Comparison of ENCODE assay signal across 8 cellular contexts in genomic region chr1:10693497-10694273, GRCh38.
DNase-seq lines count a peak whose midpoint lies in the region; ATAC-seq and TF ChIP-seq lines count a peak whose summit lies in the region.

No MANE protein-coding gene starts in this region.

- H3K36me3 ChIP-seq in BE2C (no peaks in the 10 kb centered on the region), neural progenitor cell (no peaks in the 10 kb centered on the region)

- H2AFZ ChIP-seq in neural progenitor cell (replicated peaks): no peak overlapping the region

- POLR2A ChIA-PET in activated CD8-positive, alpha-beta T cell treated with anti-CD3 and anti-CD28 coated beads for 36 hours (lab: Charles Lee): no interaction called here

- peaks cover 42% of the 10 kb centered on the region for H3K4me1 Mint-ChIP-seq in activated CD8-positive, alpha-beta T cell treated with anti-CD3 and anti-CD28 coated beads for 36 hours (ENCODE audit: low read depth)
- peaks cover 45% of the 10 kb centered on the region for H3K4me1 Mint-ChIP-seq in neural progenitor cell

- H3K4me3 ChIP-seq in BE2C (ENCODE audit: low read depth, low read length) (peak overlapping the region; percentile 38), epithelial cell of proximal tubule (ENCODE audit: low read depth, low read length) (peak overlapping the region; percentile 68), neural progenitor cell (peak overlapping the region; percentile 67)

- H3K4me3 Mint-ChIP-seq in activated CD8-positive, alpha-beta T cell treated with anti-CD3 and anti-CD28 coated beads for 36 hours: peak overlapping the region; percentile 78
- peak overlapping the region; percentile 87 for H3K4me3 Mint-ChIP-seq in neural progenitor cell

- peaks cover 22% of the 10 kb centered on the region for H4K20me1 ChIP-seq in neural progenitor cell (ENCODE audit: low read depth)

- no peak for TF ChIP-seq CTCF in BE2C (IDR thresholded peaks at IDR 0.05; ENCODE audit: low read depth, low read length)
- no peak for TF ChIP-seq CTCF in activated CD8-positive, alpha-beta T cell treated with anti-CD3 and anti-CD28 coated beads for 36 hours (IDR thresholded peaks at IDR 0.05)
- TF ChIP-seq CTCF in epithelial cell of proximal tubule (conservative IDR thresholded peaks at IDR 0.05; ENCODE audit: low read depth, low read length): no peak
- TF ChIP-seq CTCF in neural progenitor cell (IDR thresholded peaks at IDR 0.05): no peak

- no peaks in the 10 kb centered on the region for H3K9me3 Mint-ChIP-seq in activated CD8-positive, alpha-beta T cell treated with anti-CD3 and anti-CD28 coated beads for 36 hours
- H3K9me3 Mint-ChIP-seq in neural progenitor cell: no peaks in the 10 kb centered on the region

- H3K27me3 Mint-ChIP-seq in activated CD8-positive, alpha-beta T cell treated with anti-CD3 and anti-CD28 coated beads for 36 hours: peaks cover 4% of the 10 kb centered on the region
- H3K27me3 Mint-ChIP-seq in neural progenitor cell (ENCODE audit: insufficient read depth, low read depth): peaks cover 10% of the 10 kb centered on the region

- H3K9me3 ChIP-seq in BE2C: no peaks in the 10 kb centered on the region
- H3K9me3 ChIP-seq in neural progenitor cell (ENCODE audit: low read depth): no peaks in the 10 kb centered on the region

- H3K27me3 ChIP-seq in BE2C: no peaks in the 10 kb centered on the region
- H3K27me3 ChIP-seq in neural progenitor cell: peaks cover 19% of the 10 kb centered on the region

- CTCF ChIA-PET in activated CD8-positive, alpha-beta T cell treated with anti-CD3 and anti-CD28 coated beads for 36 hours (lab: Charles Lee): interaction anchor here (1.1 kb wide), 2 partner anchors 99 to 248 kb away, joined by 4 to 5 read pairs; no protein-coding TSS in a partner anchor

- ATAC-seq in GM19455 (IDR thresholded peaks at IDR 0.05; ENCODE audit: unreplicated experiment) (peak; percentile 18), GM21786 (IDR thresholded peaks at IDR 0.05; ENCODE audit: unreplicated experiment) (no peak)
- peak; percentile 4 for ATAC-seq in activated CD8-positive, alpha-beta T cell treated with anti-CD3 and anti-CD28 coated beads for 36 hours

- H3K4me1 ChIP-seq in BE2C (peaks cover 5% of the 10 kb centered on the region), neural progenitor cell (no peaks in the 10 kb centered on the region)

- intact Hi-C loops in activated CD8-positive, alpha-beta T cell treated with anti-CD3 and anti-CD28 coated beads for 36 hours (cut with micrococcal nuclease): loop anchor here (5.0 to 10.0 kb wide), 3 partner anchors 101 to 251 kb away; partner anchors contain the start of gene CASZ1

- H3K79me2 ChIP-seq in neural progenitor cell (ENCODE audit: low read depth): no peaks in the 10 kb centered on the region

- DNase-seq in BE2C: no peak
- DNase-seq in NAMALWA (ENCODE audit: low spot score): peak; percentile 75
- DNase-seq in activated CD8-positive, alpha-beta T cell treated with anti-CD3 and anti-CD28 coated beads for 36 hours: peak; percentile 58
- DNase-seq in epithelial cell of proximal tubule (ENCODE audit: low read depth): no peak
- peak; percentile 77 for DNase-seq in neural progenitor cell (ENCODE audit: low spot score)
- no peak for DNase-seq in NCI-H2081 (lab: John Stamatoyannopoulos, UW)

- H3K36me3 Mint-ChIP-seq in activated CD8-positive, alpha-beta T cell treated with anti-CD3 and anti-CD28 coated beads for 36 hours (ENCODE audit: low read depth): no peaks in the 10 kb centered on the region
- H3K36me3 Mint-ChIP-seq in neural progenitor cell: peaks cover 10% of the 10 kb centered on the region

- H3K27ac Mint-ChIP-seq in activated CD8-positive, alpha-beta T cell treated with anti-CD3 and anti-CD28 coated beads for 36 hours: peak overlapping the region; percentile 74
- H3K27ac Mint-ChIP-seq in neural progenitor cell: no peak overlapping the region

- H3K9ac ChIP-seq in neural progenitor cell: no peak overlapping the region

- peak overlapping the region; percentile 92 for H3K4me2 ChIP-seq in neural progenitor cell

- peaks cover 26% of the 10 kb centered on the region for H3F3A ChIP-seq in neural progenitor cell (ENCODE audit: low read depth)

- no peak overlapping the region for H3K27ac ChIP-seq in neural progenitor cell

Comparison
In these comparisons a context has a peak if more than half of its experiments do, and no peak if none do; other contexts are left out.
1. DNase-seq: peak in NAMALWA (single experiment), activated CD8-positive, alpha-beta T cell treated with anti-CD3 and anti-CD28 coated beads for 36 hours (single experiment) and neural progenitor cell (single experiment); none in BE2C (single experiment), epithelial cell of proximal tubule (single experiment) and NCI-H2081 (0 of 2).
2. Peak in every context shown above with its lines, with median percentiles within 50 percentile points of each other: H3K4me3 ChIP-seq.